18 cellular contexts compared by ENCODE assay signal in the genomic region with DNA sequence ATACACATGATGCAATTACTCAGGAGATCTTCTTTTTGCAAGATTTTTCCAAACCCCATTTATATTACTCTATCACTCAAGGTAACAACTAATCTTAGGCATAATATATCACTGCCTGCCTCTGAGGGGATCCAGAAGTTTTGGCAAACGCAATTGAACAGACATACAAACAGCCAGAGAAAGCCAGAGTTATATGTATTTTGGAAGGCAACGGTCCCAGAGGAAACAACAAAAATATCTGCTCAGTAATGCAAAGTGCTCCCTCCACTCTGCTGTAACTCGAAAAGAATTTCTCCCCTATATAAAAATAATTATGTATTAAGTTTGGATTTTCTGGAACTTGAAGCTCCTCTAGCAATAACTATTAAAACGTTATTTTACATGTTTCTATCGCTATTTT. TPM values are rescaled to one million over a fixed set of nuclear protein-coding genes. Genes with fewer than 3 reads are reported as not detected.
"Had no signal": no experiment of that assay in that cellular context is flagged by ENCODE, and none has a peak within 500 bp of the region (broad histone marks: within the 10 kb centered on the region; RNA-seq: fewer than 3 reads in every experiment).

No MANE protein-coding gene starts in this region.

- H3K27me3 ChIP-seq: right lobe of liver had no signal

- ATAC-seq: activated CD8-positive, alpha-beta T cell treated with anti-CD3 and anti-CD28 coated beads, Interleukin-2, amount 10 ng/mL, durations not matched to agents 7 days and 5 days; naive thymus-derived CD8-positive, alpha-beta T cell; right lobe of liver had no signal

- DNase-seq: activated CD4-positive, CD25-positive, alpha-beta regulatory T cell; activated CD8-positive, alpha-beta T cell treated with anti-CD3 and anti-CD28 coated beads, Interleukin-2, amount 10 ng/mL, durations not matched to agents 7 days and 5 days; activated naive CD4-positive, alpha-beta T cell treated with anti-CD3 and anti-CD28 coated beads for 36 hours; activated T-cell treated with anti-CD3 and anti-CD28 coated beads, Interleukin-2, amount 50 U/mL, for 24 hours; cortex of kidney; effector CD4-positive, alpha-beta T cell; mesendoderm; naive thymus-derived CD8-positive, alpha-beta T cell; right lobe of liver; T1000 had no signal

- H3K4me3 Mint-ChIP-seq: activated CD4-positive, alpha-beta T cell treated with anti-CD3 and anti-CD28 coated beads, Interleukin-2, amount 10 ng/mL, durations not matched to agents 24 days and 14 days; activated CD8-positive, alpha-beta T cell treated with anti-CD3 and anti-CD28 coated beads, Interleukin-2, amount 10 ng/mL, durations not matched to agents 7 days and 5 days; activated naive CD4-positive, alpha-beta T cell treated with anti-CD3 and anti-CD28 coated beads for 36 hours; activated T-cell treated with anti-CD3 and anti-CD28 coated beads, Interleukin-2, amount 50 U/mL, for 24 hours; naive thymus-derived CD8-positive, alpha-beta T cell; stimulated activated naive CD8-positive, alpha-beta T cell treated with anti-CD3 and anti-CD28 coated beads, Interleukin-15, Interleukin-2, amounts not matched to agents 100 ng/mL and 50 ng/mL, for 24 hours had no signal

- H3K36me3 ChIP-seq: right lobe of liver had no signal

- H3K27ac Mint-ChIP-seq: activated CD4-positive, alpha-beta T cell treated with anti-CD3 and anti-CD28 coated beads, Interleukin-2, amount 10 ng/mL, durations not matched to agents 24 days and 14 days; activated CD8-positive, alpha-beta T cell treated with anti-CD3 and anti-CD28 coated beads, Interleukin-2, amount 10 ng/mL, durations not matched to agents 7 days and 5 days; activated naive CD4-positive, alpha-beta T cell treated with anti-CD3 and anti-CD28 coated beads for 36 hours; activated T-cell treated with anti-CD3 and anti-CD28 coated beads, Interleukin-2, amount 50 U/mL, for 24 hours; activated T-helper 2 cell treated with anti-CD3 and anti-CD28 coated beads, Interferon-gamma antibody, Interleukin-2, Interleukin-4, amounts not matched to agents 10 μg/mL and 5 μg/mL and 100 μg/mL, durations not matched to agents 14 hours and 24 hours and 36 hours; naive thymus-derived CD8-positive, alpha-beta T cell; stimulated activated naive CD8-positive, alpha-beta T cell treated with anti-CD3 and anti-CD28 coated beads, Interleukin-15, Interleukin-2, amounts not matched to agents 100 ng/mL and 50 ng/mL, for 24 hours had no signal

- H3K9me3 ChIP-seq: right lobe of liver had no signal

- H3K36me3 Mint-ChIP-seq: naive thymus-derived CD8-positive, alpha-beta T cell had no signal

- H3K4me3 ChIP-seq: right lobe of liver had no signal

- H3K4me1 Mint-ChIP-seq: activated CD4-positive, alpha-beta T cell treated with anti-CD3 and anti-CD28 coated beads, Interleukin-2, amount 10 ng/mL, durations not matched to agents 24 days and 14 days; naive thymus-derived CD8-positive, alpha-beta T cell had no signal

- H3K4me1 ChIP-seq: parathyroid adenoma had no signal

- H3K27ac ChIP-seq: parathyroid adenoma, right lobe of liver had no signal

- H3K9me3 Mint-ChIP-seq: activated CD4-positive, alpha-beta T cell treated with anti-CD3 and anti-CD28 coated beads, Interleukin-2, amount 10 ng/mL, durations not matched to agents 24 days and 14 days; activated naive CD4-positive, alpha-beta T cell treated with anti-CD3 and anti-CD28 coated beads for 36 hours; activated T-cell treated with anti-CD3 and anti-CD28 coated beads, Interleukin-2, amount 50 U/mL, for 24 hours; activated T-helper 2 cell treated with anti-CD3 and anti-CD28 coated beads, Interferon-gamma antibody, Interleukin-2, Interleukin-4, amounts not matched to agents 10 μg/mL and 5 μg/mL and 100 μg/mL, durations not matched to agents 14 hours and 24 hours and 36 hours; naive thymus-derived CD8-positive, alpha-beta T cell; stimulated activated naive CD8-positive, alpha-beta T cell treated with anti-CD3 and anti-CD28 coated beads, Interleukin-15, Interleukin-2, amounts not matched to agents 100 ng/mL and 50 ng/mL, for 24 hours had no signal

RNA-seq across cellular contexts. Expression of a gene that starts 3.9 kb away (rescaled TPM):
- total RNA-seq: activated CD4-positive, alpha-beta T cell treated with anti-CD3 and anti-CD28 coated beads, Interleukin-2, amount 10 ng/mL, durations not matched to agents 24 days and 14 days; activated CD8-positive, alpha-beta T cell treated with anti-CD3 and anti-CD28 coated beads, Interleukin-2, amount 10 ng/mL, durations not matched to agents 7 days and 5 days; activated naive CD4-positive, alpha-beta T cell treated with anti-CD3 and anti-CD28 coated beads for 36 hours; activated T-helper 2 cell treated with anti-CD3 and anti-CD28 coated beads, Interferon-gamma antibody, Interleukin-2, Interleukin-4, amounts not matched to agents 10 μg/mL and 5 μg/mL and 100 μg/mL, durations not matched to agents 14 hours and 24 hours and 36 hours; glomerular endothelial cell; lower leg skin; mucosa of gallbladder; naive thymus-derived CD8-positive, alpha-beta T cell; right lobe of liver; T-helper 1 cell treated with Interleukin-12 subunit alpha and Interleukin-12 subunit beta and Interleukin-4 antibody, amounts not matched to agents 30 ng/mL and 1 ng/mL, for 36 hours had no signal
- polyA plus RNA-seq: naive thymus-derived CD8-positive, alpha-beta T cell had no signal

RNA-seq across cellular contexts. Expression of a gene that starts 17.9 kb away (rescaled TPM):
- total RNA-seq: activated CD4-positive, alpha-beta T cell treated with anti-CD3 and anti-CD28 coated beads, Interleukin-2, amount 10 ng/mL, durations not matched to agents 24 days and 14 days; activated CD8-positive, alpha-beta T cell treated with anti-CD3 and anti-CD28 coated beads, Interleukin-2, amount 10 ng/mL, durations not matched to agents 7 days and 5 days; activated naive CD4-positive, alpha-beta T cell treated with anti-CD3 and anti-CD28 coated beads for 36 hours; activated T-helper 2 cell treated with anti-CD3 and anti-CD28 coated beads, Interferon-gamma antibody, Interleukin-2, Interleukin-4, amounts not matched to agents 10 μg/mL and 5 μg/mL and 100 μg/mL, durations not matched to agents 14 hours and 24 hours and 36 hours; glomerular endothelial cell; lower leg skin; mucosa of gallbladder; naive thymus-derived CD8-positive, alpha-beta T cell; right lobe of liver; T-helper 1 cell treated with Interleukin-12 subunit alpha and Interleukin-12 subunit beta and Interleukin-4 antibody, amounts not matched to agents 30 ng/mL and 1 ng/mL, for 36 hours had no signal
- polyA plus RNA-seq: naive thymus-derived CD8-positive, alpha-beta T cell had no signal

RNA-seq across cellular contexts. Expression of a gene that starts 42.4 kb away (rescaled TPM):
- total RNA-seq: activated CD4-positive, alpha-beta T cell treated with anti-CD3 and anti-CD28 coated beads, Interleukin-2, amount 10 ng/mL, durations not matched to agents 24 days and 14 days; activated T-helper 2 cell treated with anti-CD3 and anti-CD28 coated beads, Interferon-gamma antibody, Interleukin-2, Interleukin-4, amounts not matched to agents 10 μg/mL and 5 μg/mL and 100 μg/mL, durations not matched to agents 14 hours and 24 hours and 36 hours had no signal
